Comparison of ENCODE assay signal across 4 cellular contexts in genomic region chr6:118434147-118434546, GRCh38.
TF ChIP-seq lines count a peak whose summit lies in the region.

No MANE protein-coding gene starts in this region.

TF ChIP-seq in A549, 52 proteins besides CTCF, POLR2A, EP300 and RAD21:
- TF ChIP-seq MAFK (IDR thresholded peaks at IDR 0.05; ENCODE audit: partially characterized antibody): peak; percentile 9

TF ChIP-seq in IMR-90, 13 proteins besides CTCF, POLR2A, EP300 and RAD21:
- TF ChIP-seq MAFK (IDR thresholded peaks at IDR 0.05; ENCODE audit: low read depth, low read length): 0 out of 2 replicates have a peak, but pooled peaks have one; percentile 9

TF ChIP-seq in K562, 482 proteins besides CTCF, POLR2A, EP300 and RAD21:
- TF ChIP-seq MAFG (tag; conservative IDR thresholded peaks at IDR 0.05) (peak; percentile 38; the same call in 1 of the 2 replicates), C11orf30 (IDR thresholded peaks at IDR 0.05; ENCODE audit: low read depth) (peak; percentile 35; the same call in 1 of the 2 replicates), ZNF316 (IDR thresholded peaks at IDR 0.05) (peak; percentile 76)

TF ChIP-seq in HepG2, 621 proteins besides CTCF, POLR2A, EP300 and RAD21:
- TF ChIP-seq MAFK (conservative IDR thresholded peaks at IDR 0.05 in 1 of 2, IDR thresholded peaks at IDR 0.05 in 1 of 2; ENCODE audit: low read length in 2 of 2): peak; percentile 23 to 47; a peak in 1 of 4 replicates
- TF ChIP-seq MAFF (IDR thresholded peaks at IDR 0.05; ENCODE audit: low read depth, low read length): peak; percentile 53
